Comparison of ENCODE assay signal across 6 cellular contexts in the genomic region with DNA sequence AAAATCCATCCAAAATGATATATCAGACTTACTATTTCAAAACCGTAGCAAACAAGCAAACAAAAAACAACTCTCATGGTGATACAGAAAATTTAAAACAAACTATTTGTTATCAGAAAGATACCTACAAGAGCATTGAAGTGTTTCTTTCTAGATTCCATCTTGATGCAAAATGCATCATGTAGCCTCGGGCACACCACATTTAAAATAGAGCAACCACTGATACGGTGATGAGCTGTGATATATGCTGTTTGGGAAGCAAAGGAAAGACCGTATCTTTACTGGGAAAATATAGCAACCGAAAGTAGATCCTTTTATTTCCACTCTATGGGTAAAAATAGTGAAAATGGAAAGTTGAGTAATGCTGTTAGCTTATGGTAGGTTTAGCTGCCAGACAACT.
"Had no signal": no experiment of that assay in that cellular context is flagged by ENCODE, and none has a peak within 500 bp of the region (broad histone marks: within the 10 kb centered on the region; RNA-seq: fewer than 3 reads in every experiment).

No MANE protein-coding gene starts in this region.

- H3K4me3 ChIP-seq: K562 had no signal

- H3K27ac ChIP-seq: HL-60 had no signal

- DNase-seq: IMR-90, KBM-7, KG1 had no signal

- ATAC-seq: HepG2, K562 had no signal
